In the genomic region with DNA sequence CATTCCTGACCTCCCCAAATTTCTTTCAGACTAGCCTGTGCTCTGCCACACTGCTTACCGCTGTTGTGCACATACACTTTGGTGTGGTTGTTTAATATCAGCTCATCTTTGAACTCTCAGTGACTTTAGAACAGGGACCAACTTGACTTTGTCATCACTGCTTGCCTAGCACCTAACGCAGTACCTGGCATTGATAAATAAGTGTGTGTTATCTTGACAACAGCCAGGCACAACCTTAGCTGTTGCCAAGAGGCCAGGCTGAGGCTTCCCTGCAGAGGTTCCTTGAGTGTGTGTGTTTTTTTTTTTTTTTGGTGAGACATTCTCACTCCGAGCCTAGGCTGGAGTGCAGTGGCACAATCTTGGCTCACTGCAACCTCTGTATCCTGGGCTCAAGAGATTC, we compare ENCODE assay signal across 22 cellular contexts. TPM values are rescaled to one million over a fixed set of nuclear protein-coding genes. Genes with fewer than 3 reads are reported as not detected.
"Had no signal": no experiment of that assay in that cellular context is flagged by ENCODE, and none has a peak within 500 bp of the region (broad histone marks: within the 10 kb centered on the region; RNA-seq: fewer than 3 reads in every experiment).

No MANE protein-coding gene starts in this region.

- H3K9me3 ChIP-seq: MG63, SJCRH30 had no signal

- H3K27me3 ChIP-seq: MG63 had no signal

- H3K4me3 ChIP-seq: MG63, SJCRH30 had no signal

- H3K36me3 ChIP-seq: MG63, SJCRH30 had no signal

- ATAC-seq: HepG2, SK-N-SH treated with all-trans-retinoic acid at 6 μM for 48 hours had no signal

- H3K27ac ChIP-seq: SJCRH30 had no signal

- DNase-seq: IMR-90, Karpas-422, KG1, MG63, NCI-H1092, NCI-H1105 treated with DMSO at 0.1 percent for 48 hours, NCI-H1417 treated with DMSO at 0.1 percent for 48 hours, NCI-H187, NCI-H2029, NCI-H2081 treated with DMSO at 0.1 percent for 48 hours, NCI-H2171, NCI-H226, NCI-H446, NCI-H510A, NCI-H524 treated with DMSO at 0.1 percent for 48 hours, NCI-H69, NCI-H774, RPMI8226, SHP77 treated with DMSO at 0.1 percent for 48 hours, SJCRH30 had no signal

- H3K4me1 ChIP-seq: SJCRH30 had no signal

RNA-seq across cellular contexts. Expression of gene SLC28A3, which starts 41.0 kb away (rescaled TPM):
- total RNA-seq: HepG2 had no signal
- polyA plus RNA-seq: HepG2 had no signal
